Comparison of ENCODE assay signal across 1 cellular context in genomic region chr17:30961213-30962188, GRCh38.
TF ChIP-seq lines count a peak whose summit lies in the region.

No MANE protein-coding gene starts in this region.

TF ChIP-seq in K562, 482 proteins besides CTCF, POLR2A, EP300 and RAD21:
- TF ChIP-seq ZBTB49 (CRISPR knock-in tag; IDR thresholded peaks at IDR 0.05; ENCODE audit: borderline replicate concordance) (no peak), MAFF (IDR thresholded peaks at IDR 0.05; ENCODE audit: low read length) (peak; percentile 67), NFE2 (IDR thresholded peaks at IDR 0.05; ENCODE audit: low read depth) (peak; percentile 81), MAFG (tag; conservative IDR thresholded peaks at IDR 0.05) (peak; percentile 83), ZNF316 (IDR thresholded peaks at IDR 0.05) (peak; percentile 91), C11orf30 (IDR thresholded peaks at IDR 0.05; ENCODE audit: low read depth) (peak; percentile 88), MXI1 (IDR thresholded peaks at IDR 0.05; ENCODE audit: low read depth, low read length) (no peak), MAFK (IDR thresholded peaks at IDR 0.05; ENCODE audit: low read length) (peak; percentile 63; the same call in 1 of the 2 replicates), NFE2L1 (tag; IDR thresholded peaks at IDR 0.05; ENCODE audit: borderline replicate concordance, low read depth) (peak; percentile 43; the same call in 1 of the 2 replicates)
